In the genomic region with DNA sequence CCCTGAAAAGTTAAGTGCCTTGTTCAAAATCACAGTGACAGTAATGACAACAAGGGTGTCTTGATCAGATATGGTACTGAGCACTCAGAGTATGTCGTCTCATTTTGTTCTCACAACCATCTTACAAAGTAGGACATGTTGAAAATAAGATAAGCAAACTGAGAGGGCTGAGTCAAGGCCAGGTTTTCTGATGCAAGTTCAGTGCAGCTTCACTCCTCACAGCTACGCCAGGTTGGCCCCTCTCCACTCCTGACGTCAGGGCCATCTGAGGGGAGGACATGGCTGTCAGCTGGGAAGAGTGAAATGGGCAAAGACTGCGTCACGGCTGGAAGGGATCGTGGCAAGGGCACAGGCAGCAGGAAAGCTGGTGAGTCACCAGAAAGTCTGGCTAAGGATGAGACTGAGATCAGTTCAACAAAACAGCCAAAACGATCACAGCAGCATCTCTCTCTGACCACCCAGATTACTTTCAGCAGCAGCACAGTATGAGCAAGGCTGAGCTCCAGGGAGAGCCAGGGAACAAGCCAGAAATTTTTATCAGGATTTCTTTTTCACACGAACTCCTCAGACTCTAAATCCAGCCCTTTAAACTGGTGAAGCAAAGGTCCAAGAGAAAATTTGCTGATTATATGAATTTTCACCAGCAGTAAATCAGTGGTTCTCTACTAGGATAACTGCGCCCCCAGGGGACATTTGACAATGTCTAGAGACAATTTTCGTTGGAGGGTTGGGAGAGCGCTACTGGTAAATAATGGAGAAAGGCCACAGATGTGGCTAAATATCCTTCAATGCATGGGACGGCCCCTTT, we compare ENCODE assay signal across 1 cellular context.
TF ChIP-seq lines count a peak whose summit lies in the region.

No MANE protein-coding gene starts in this region.

TF ChIP-seq in K562, 482 proteins besides CTCF, POLR2A, EP300 and RAD21 (continued from another document and continues in another):
- TF ChIP-seq CHD7 (IDR thresholded peaks at IDR 0.05; ENCODE audit: low read depth, low read length) (no peak), ARHGAP35 (IDR thresholded peaks at IDR 0.05; ENCODE audit: partially characterized antibody) (no peak), SPI1 (IDR thresholded peaks at IDR 0.05; ENCODE audit: borderline replicate concordance, low read depth, low read length) (no peak), ZFPM2 (CRISPR knock-in tag; IDR thresholded peaks at IDR 0.05) (no peak), CBX8 (IDR thresholded peaks at IDR 0.05; ENCODE audit: borderline replicate concordance, extremely low read depth, low read depth, low read length, poor library complexity, severe bottlenecking) (no peak), SIRT6 (IDR thresholded peaks at IDR 0.05; ENCODE audit: low read depth, low read length) (no peak), LCOR (CRISPR knock-in tag; IDR thresholded peaks at IDR 0.05) (0 out of 2 replicates have a peak, but pooled peaks have one; percentile 45), ZNF124 (CRISPR knock-in tag; IDR thresholded peaks at IDR 0.05) (no peak), COPS2 (conservative IDR thresholded peaks at IDR 0.05) (no peak), ZNF444 (CRISPR knock-in tag; IDR thresholded peaks at IDR 0.05) (no peak), ZNF583 (CRISPR knock-in tag; IDR thresholded peaks at IDR 0.05) (no peak), FUS (optimal IDR thresholded peaks at IDR 0.05; ENCODE audit: low read depth, low read length) (no peak), ZNF347 (CRISPR knock-in tag; IDR thresholded peaks at IDR 0.05; ENCODE audit: low read depth) (no peak), NFE2L1 (tag; IDR thresholded peaks at IDR 0.05; ENCODE audit: borderline replicate concordance, low read depth) (no peak), MED1 (CRISPR knock-in tag; IDR thresholded peaks at IDR 0.05; ENCODE audit: borderline replicate concordance) (no peak), PML (IDR thresholded peaks at IDR 0.05; ENCODE audit: low read length) (peak; percentile 78), ZNF12 (CRISPR knock-in tag; IDR thresholded peaks at IDR 0.05) (no peak), MECOM (CRISPR knock-in tag; IDR thresholded peaks at IDR 0.05) (peak; percentile 31; the same call in 1 of the 2 replicates), CBFA2T3 (IDR thresholded peaks at IDR 0.05) (peak; percentile 93), PPARD (CRISPR knock-in tag; IDR thresholded peaks at IDR 0.05) (no peak), PHB2 (IDR thresholded peaks at IDR 0.05; ENCODE audit: low read depth) (no peak), MCM7 (IDR thresholded peaks at IDR 0.05) (no peak), TBP (optimal IDR thresholded peaks at IDR 0.05; ENCODE audit: low read depth, low read length) (no peak), SP2 (IDR thresholded peaks at IDR 0.05; ENCODE audit: extremely low read depth, low read depth, low read length, poor library complexity, severe bottlenecking) (no peak), GABPA (tag; conservative IDR thresholded peaks at IDR 0.05; ENCODE audit: low read depth) (no peak; the same call in 1 of the 2 replicates)
- TF ChIP-seq, protein P1, sequence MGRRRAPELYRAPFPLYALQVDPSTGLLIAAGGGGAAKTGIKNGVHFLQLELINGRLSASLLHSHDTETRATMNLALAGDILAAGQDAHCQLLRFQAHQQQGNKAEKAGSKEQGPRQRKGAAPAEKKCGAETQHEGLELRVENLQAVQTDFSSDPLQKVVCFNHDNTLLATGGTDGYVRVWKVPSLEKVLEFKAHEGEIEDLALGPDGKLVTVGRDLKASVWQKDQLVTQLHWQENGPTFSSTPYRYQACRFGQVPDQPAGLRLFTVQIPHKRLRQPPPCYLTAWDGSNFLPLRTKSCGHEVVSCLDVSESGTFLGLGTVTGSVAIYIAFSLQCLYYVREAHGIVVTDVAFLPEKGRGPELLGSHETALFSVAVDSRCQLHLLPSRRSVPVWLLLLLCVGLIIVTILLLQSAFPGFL (CRISPR knock-in tag; IDR thresholded peaks at IDR 0.05) = no peak
- TF ChIP-seq, protein P2, sequence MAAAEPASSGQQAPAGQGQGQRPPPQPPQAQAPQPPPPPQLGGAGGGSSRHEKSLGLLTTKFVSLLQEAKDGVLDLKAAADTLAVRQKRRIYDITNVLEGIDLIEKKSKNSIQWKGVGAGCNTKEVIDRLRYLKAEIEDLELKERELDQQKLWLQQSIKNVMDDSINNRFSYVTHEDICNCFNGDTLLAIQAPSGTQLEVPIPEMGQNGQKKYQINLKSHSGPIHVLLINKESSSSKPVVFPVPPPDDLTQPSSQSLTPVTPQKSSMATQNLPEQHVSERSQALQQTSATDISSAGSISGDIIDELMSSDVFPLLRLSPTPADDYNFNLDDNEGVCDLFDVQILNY (CRISPR knock-in tag; IDR thresholded peaks at IDR 0.05) = no peak
- TF ChIP-seq, protein P3, sequence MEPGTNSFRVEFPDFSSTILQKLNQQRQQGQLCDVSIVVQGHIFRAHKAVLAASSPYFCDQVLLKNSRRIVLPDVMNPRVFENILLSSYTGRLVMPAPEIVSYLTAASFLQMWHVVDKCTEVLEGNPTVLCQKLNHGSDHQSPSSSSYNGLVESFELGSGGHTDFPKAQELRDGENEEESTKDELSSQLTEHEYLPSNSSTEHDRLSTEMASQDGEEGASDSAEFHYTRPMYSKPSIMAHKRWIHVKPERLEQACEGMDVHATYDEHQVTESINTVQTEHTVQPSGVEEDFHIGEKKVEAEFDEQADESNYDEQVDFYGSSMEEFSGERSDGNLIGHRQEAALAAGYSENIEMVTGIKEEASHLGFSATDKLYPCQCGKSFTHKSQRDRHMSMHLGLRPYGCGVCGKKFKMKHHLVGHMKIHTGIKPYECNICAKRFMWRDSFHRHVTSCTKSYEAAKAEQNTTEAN (CRISPR knock-in tag; IDR thresholded peaks at IDR 0.05) = no peak
- TF ChIP-seq, protein P4, sequence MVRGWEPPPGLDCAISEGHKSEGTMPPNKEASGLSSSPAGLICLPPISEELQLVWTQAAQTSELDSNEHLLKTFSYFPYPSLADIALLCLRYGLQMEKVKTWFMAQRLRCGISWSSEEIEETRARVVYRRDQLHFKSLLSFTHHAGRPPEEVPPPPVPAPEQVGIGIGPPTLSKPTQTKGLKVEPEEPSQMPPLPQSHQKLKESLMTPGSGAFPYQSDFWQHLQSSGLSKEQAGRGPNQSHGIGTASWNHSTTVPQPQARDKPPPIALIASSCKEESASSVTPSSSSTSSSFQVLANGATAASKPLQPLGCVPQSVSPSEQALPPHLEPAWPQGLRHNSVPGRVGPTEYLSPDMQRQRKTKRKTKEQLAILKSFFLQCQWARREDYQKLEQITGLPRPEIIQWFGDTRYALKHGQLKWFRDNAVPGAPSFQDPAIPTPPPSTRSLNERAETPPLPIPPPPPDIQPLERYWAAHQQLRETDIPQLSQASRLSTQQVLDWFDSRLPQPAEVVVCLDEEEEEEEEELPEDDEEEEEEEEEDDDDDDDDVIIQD (CRISPR knock-in tag; IDR thresholded peaks at IDR 0.05) = no peak
- TF ChIP-seq, protein P5, sequence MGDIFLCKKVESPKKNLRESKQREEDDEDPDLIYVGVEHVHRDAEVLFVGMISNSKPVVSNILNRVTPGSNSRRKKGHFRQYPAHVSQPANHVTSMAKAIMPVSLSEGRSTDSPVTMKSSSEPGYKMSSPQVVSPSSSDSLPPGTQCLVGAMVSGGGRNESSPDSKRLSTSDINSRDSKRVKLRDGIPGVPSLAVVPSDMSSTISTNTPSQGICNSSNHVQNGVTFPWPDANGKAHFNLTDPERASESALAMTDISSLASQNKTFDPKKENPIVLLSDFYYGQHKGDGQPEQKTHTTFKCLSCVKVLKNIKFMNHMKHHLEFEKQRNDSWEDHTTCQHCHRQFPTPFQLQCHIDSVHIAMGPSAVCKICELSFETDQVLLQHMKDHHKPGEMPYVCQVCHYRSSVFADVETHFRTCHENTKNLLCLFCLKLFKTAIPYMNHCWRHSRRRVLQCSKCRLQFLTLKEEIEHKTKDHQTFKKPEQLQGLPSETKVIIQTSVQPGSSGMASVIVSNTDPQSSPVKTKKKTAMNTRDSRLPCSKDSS (IDR thresholded peaks at IDR 0.05; ENCODE audit: low read depth, partially characterized antibody) = no peak
- TF ChIP-seq, protein P6, sequence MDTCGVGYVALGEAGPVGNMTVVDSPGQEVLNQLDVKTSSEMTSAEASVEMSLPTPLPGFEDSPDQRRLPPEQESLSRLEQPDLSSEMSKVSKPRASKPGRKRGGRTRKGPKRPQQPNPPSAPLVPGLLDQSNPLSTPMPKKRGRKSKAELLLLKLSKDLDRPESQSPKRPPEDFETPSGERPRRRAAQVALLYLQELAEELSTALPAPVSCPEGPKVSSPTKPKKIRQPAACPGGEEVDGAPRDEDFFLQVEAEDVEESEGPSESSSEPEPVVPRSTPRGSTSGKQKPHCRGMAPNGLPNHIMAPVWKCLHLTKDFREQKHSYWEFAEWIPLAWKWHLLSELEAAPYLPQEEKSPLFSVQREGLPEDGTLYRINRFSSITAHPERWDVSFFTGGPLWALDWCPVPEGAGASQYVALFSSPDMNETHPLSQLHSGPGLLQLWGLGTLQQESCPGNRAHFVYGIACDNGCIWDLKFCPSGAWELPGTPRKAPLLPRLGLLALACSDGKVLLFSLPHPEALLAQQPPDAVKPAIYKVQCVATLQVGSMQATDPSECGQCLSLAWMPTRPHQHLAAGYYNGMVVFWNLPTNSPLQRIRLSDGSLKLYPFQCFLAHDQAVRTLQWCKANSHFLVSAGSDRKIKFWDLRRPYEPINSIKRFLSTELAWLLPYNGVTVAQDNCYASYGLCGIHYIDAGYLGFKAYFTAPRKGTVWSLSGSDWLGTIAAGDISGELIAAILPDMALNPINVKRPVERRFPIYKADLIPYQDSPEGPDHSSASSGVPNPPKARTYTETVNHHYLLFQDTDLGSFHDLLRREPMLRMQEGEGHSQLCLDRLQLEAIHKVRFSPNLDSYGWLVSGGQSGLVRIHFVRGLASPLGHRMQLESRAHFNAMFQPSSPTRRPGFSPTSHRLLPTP (IDR thresholded peaks at IDR 0.05; ENCODE audit: borderline replicate concordance, extremely low read depth, insufficient read length) = no peak
